Comparison of ENCODE assay signal across 10 cellular contexts in the genomic region with DNA sequence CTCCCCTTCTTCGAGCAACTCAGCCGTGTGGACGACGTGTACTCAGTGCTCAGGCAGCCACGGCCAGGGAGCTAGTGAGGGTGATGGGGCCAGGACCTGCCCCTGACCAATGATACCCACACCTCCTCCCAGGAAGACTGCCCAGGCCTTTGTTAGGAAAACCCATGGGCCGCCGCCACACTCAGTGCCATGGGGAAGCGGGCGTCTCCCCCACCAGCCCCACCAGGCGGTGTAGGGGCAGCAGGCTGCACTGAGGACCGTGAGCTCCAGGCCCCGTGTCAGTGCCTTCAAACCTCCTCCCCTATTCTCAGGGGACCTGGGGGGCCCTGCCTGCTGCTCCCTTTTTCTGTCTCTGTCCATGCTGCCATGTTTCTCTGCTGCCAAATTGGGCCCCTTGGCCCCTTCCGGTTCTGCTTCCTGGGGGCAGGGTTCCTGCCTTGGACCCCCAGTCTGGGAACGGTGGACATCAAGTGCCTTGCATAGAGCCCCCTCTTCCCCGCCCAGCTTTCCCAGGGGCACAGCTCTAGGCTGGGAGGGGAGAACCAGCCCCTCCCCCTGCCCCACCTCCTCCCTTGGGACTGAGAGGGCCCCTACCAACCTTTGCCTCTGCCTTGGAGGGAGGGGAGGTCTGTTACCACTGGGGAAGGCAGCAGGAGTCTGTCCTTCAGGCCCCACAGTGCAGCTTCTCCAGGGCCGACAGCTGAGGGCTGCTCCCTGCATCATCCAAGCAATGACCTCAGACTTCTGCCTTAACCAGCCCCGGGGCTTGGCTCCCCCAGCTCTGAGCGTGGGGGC. TPM values are rescaled to one million over a fixed set of nuclear protein-coding genes. Genes with fewer than 3 reads are reported as not detected.
DNase-seq lines count a peak whose midpoint lies in the region; ATAC-seq, FAIRE-seq and TF ChIP-seq lines count a peak whose summit lies in the region.
"Had no signal": no experiment of that assay in that cellular context is flagged by ENCODE, and none has a peak within 500 bp of the region (broad histone marks: within the 10 kb centered on the region; RNA-seq: fewer than 3 reads in every experiment).

No MANE protein-coding gene starts in this region.

- CTCF ChIA-PET in A549 (lab: Yijun Ruan, JAX) = interaction anchor here (0.8 to 3.2 kb wide), 8 partner anchors 9 to 443 kb away, joined by 3 to 24 read pairs (median 3); no protein-coding TSS in a partner anchor

- DNase-seq in A549 (ENCODE audit: low read depth in 1 of 2, low spot score in 1 of 2) (no peak), nephron progenitor cell (no peak), DMS53 treated with DMSO at 0.1 percent for 48 hours (lab: John Stamatoyannopoulos, UW; ENCODE audit: unreplicated experiment) (no peak), dedifferentiated amniotic fluid mesenchymal stem cell (ENCODE audit: extremely low spot score) (no peak), MV-4-11 (lab: John Stamatoyannopoulos, UW) (no peak), SHP77 treated with DMSO at 0.1 percent for 48 hours (lab: John Stamatoyannopoulos, UW) (no peak)
- DNase-seq in effector memory CD8-positive, alpha-beta T cell = no peak
- DNase-seq: activated T-cell treated with anti-CD3 and anti-CD28 coated beads, Interleukin-2, amount 50 U/mL, for 24 hours; NCI-H1930 had no signal

- no peaks in the 10 kb centered on the region for H3K9me3 ChIP-seq in A549

- peak overlapping the region in 1 of 2 donors; percentile 99 for H3K27ac Mint-ChIP-seq in effector memory CD8-positive, alpha-beta T cell
- H3K27ac Mint-ChIP-seq in nephron progenitor cell = no peak overlapping the region

- no peaks in the 10 kb centered on the region for H3K36me3 ChIP-seq in KMS-11 (ENCODE audit: insufficient read depth)

- H3K4me2 ChIP-seq in A549 (peak overlapping the region; percentile 77; the same call in 1 of the 3 replicates), KMS-11 (0 out of 2 replicates have a peak overlapping the region, but pooled peaks have one; percentile 51)

- peaks cover 17% of the 10 kb centered on the region; the same call in 1 of the 2 replicates for H3K79me2 ChIP-seq in KMS-11 (ENCODE audit: insufficient read depth, low read depth)

- TF ChIP-seq RAD21 in A549 (conservative IDR thresholded peaks at IDR 0.05 in 1 of 2, IDR thresholded peaks at IDR 0.05 in 1 of 2) = no peak

- peaks cover 32% of the 10 kb centered on the region for H3K4me1 ChIP-seq in A549
- H3K4me1 ChIP-seq in KMS-11 (ENCODE audit: low read depth, poor library complexity, severe bottlenecking) = peaks cover 33% of the 10 kb centered on the region

- H3K27me3 ChIP-seq in KMS-11 (ENCODE audit: insufficient read depth, low read depth) = no peaks in the 10 kb centered on the region

- H3K4me3 ChIP-seq in A549 (no peak overlapping the region), KMS-11 (IDR thresholded peaks at IDR 0.05; ENCODE audit: insufficient read depth, low read depth, low read length) (no peak overlapping the region)

- no peaks in the 10 kb centered on the region for H3K27me3 Mint-ChIP-seq in effector memory CD8-positive, alpha-beta T cell
- peaks cover 2% of the 10 kb centered on the region for H3K27me3 Mint-ChIP-seq in nephron progenitor cell (ENCODE audit: low read depth, poor library complexity)

- no peak for TF ChIP-seq POLR2A in A549 (IDR thresholded peaks at IDR 0.05; ENCODE audit: low read length)

- FAIRE-seq in A549 (lab: Jason Lieb, UNC) = no peak

- H3K4me3 Mint-ChIP-seq in effector memory CD8-positive, alpha-beta T cell = peak overlapping the region; percentile 88 to 89
- peak overlapping the region; percentile 32 for H3K4me3 Mint-ChIP-seq in nephron progenitor cell

- POLR2A ChIA-PET in A549 (lab: Yijun Ruan, JAX) = interaction anchor here (1.2 kb wide), 1 partner anchor 9 kb away, joined by 3 read pairs; no protein-coding TSS in a partner anchor

- H3K4me1 Mint-ChIP-seq in effector memory CD8-positive, alpha-beta T cell (ENCODE audit: low read depth in 2 of 2) = peaks cover 47 to 59% of the 10 kb centered on the region in 2 donors
- peaks cover 33% of the 10 kb centered on the region for H3K4me1 Mint-ChIP-seq in nephron progenitor cell

- H3K9me3 Mint-ChIP-seq in effector memory CD8-positive, alpha-beta T cell = no peaks in the 10 kb centered on the region
- no peaks in the 10 kb centered on the region for H3K9me3 Mint-ChIP-seq in nephron progenitor cell
- H3K9me3 Mint-ChIP-seq: activated T-cell treated with anti-CD3 and anti-CD28 coated beads, Interleukin-2, amount 50 U/mL, for 24 hours had no signal

- no peak overlapping the region for H2AFZ ChIP-seq in KMS-11 (ENCODE audit: low read depth)

- no peak for TF ChIP-seq EP300 in A549 (IDR thresholded peaks at IDR 0.05)

- no peaks in the 10 kb centered on the region for H4K20me1 ChIP-seq in KMS-11 (ENCODE audit: insufficient read depth)

- H3K36me3 Mint-ChIP-seq in effector memory CD8-positive, alpha-beta T cell (ENCODE audit: insufficient read depth) = peaks cover 66% of the 10 kb centered on the region
- H3K36me3 Mint-ChIP-seq in nephron progenitor cell (ENCODE audit: low read depth) = peaks cover 17% of the 10 kb centered on the region

- TF ChIP-seq CTCF in A549 (IDR thresholded peaks at IDR 0.05) (no peak), KMS-11 (conservative IDR thresholded peaks at IDR 0.05; ENCODE audit: low read depth, low read length) (no peak), nephron progenitor cell (IDR thresholded peaks at IDR 0.05) (no peak)

- ATAC-seq in A549 = no peak
- no peak for ATAC-seq in effector memory CD8-positive, alpha-beta T cell (replicated peaks)

- H3K27ac ChIP-seq in A549 (peak overlapping the region in 1 of 2 experiments; percentile 90; a peak in 3 of 6 replicates), KMS-11 (no peak overlapping the region)

- 93% methylated on average over 12 of the region's 18 CpGs for WGBS in A549 (ENCODE audit: missing lambda C conversion rate)

- H3K9ac ChIP-seq in KMS-11 = no peak overlapping the region

TF ChIP-seq in A549, 52 proteins besides CTCF, POLR2A, EP300 and RAD21:
- TF ChIP-seq TFCP2L1 (CRISPR knock-in tag; IDR thresholded peaks at IDR 0.05) (no peak), EHMT2 (IDR thresholded peaks at IDR 0.05; ENCODE audit: low read depth) (no peak), HOXA7 (CRISPR knock-in tag; IDR thresholded peaks at IDR 0.05) (no peak)
- TF ChIP-seq, protein P1, sequence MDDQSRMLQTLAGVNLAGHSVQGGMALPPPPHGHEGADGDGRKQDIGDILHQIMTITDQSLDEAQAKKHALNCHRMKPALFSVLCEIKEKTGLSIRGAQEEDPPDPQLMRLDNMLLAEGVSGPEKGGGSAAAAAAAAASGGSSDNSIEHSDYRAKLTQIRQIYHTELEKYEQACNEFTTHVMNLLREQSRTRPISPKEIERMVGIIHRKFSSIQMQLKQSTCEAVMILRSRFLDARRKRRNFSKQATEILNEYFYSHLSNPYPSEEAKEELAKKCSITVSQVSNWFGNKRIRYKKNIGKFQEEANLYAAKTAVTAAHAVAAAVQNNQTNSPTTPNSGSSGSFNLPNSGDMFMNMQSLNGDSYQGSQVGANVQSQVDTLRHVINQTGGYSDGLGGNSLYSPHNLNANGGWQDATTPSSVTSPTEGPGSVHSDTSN (IDR thresholded peaks at IDR 0.05) = no peak
- TF ChIP-seq, protein P2, sequence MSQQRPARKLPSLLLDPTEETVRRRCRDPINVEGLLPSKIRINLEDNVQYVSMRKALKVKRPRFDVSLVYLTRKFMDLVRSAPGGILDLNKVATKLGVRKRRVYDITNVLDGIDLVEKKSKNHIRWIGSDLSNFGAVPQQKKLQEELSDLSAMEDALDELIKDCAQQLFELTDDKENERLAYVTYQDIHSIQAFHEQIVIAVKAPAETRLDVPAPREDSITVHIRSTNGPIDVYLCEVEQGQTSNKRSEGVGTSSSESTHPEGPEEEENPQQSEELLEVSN (IDR thresholded peaks at IDR 0.05; ENCODE audit: borderline replicate concordance, low read depth) = no peak

RNA-seq across cellular contexts. Expression of a gene that starts 4.9 kb away (rescaled TPM):
- polyA plus RNA-seq in A549 (2011; rRNA removed) (50.3 and 64.3 TPM in 2 replicates), A549 (2017; fragmentation: RNase III; extraction: RNeasy Plus Mini Kit Qiagen cat#74134 plus additional on column Dnase treatment) (34.6 to 42.8 TPM (median 39.5 TPM) in 3 replicates)
- polyA plus RNA-seq in A549 (2012; cell fraction: cytosol; rRNA removed) = 80.1 and 110 TPM in 2 replicates
- polyA plus RNA-seq in A549 (2012; cell fraction: nucleus; rRNA removed) = 128 and 139 TPM in 2 replicates
- polyA minus RNA-seq in A549 (2011; rRNA and poly(A)+ RNA removed) = 110 and 115 TPM in 2 replicates

RNA-seq across cellular contexts. Expression of a gene that starts 14.4 kb away (rescaled TPM):
- 2.3 and 3.7 TPM in 2 replicates for polyA plus RNA-seq in A549 (2011; rRNA removed)
- polyA plus RNA-seq in A549 (2012; cell fraction: cytosol; rRNA removed) = 0.67 and 0.89 TPM in 2 replicates
- polyA plus RNA-seq in A549 (2012; cell fraction: nucleus; rRNA removed) = 1.2 and 1.9 TPM in 2 replicates
- 1.2 to 1.9 TPM (median 1.9 TPM) in 3 replicates for polyA plus RNA-seq in A549 (2017; fragmentation: RNase III; extraction: RNeasy Plus Mini Kit Qiagen cat#74134 plus additional on column Dnase treatment)
- 4.9 and 6.1 TPM in 2 replicates for polyA minus RNA-seq in A549 (2011; rRNA and poly(A)+ RNA removed)

RNA-seq across cellular contexts. Expression of a gene that starts 22.5 kb away (rescaled TPM):
- polyA plus RNA-seq in A549 (2011; rRNA removed) = 0.36 and 0.52 TPM in 2 replicates
- 0.21 and 0.22 TPM in 2 replicates for polyA plus RNA-seq in A549 (2012; cell fraction: cytosol; rRNA removed)
- 0.55 and 2.4 TPM in 2 replicates for polyA plus RNA-seq in A549 (2012; cell fraction: nucleus; rRNA removed)
- polyA plus RNA-seq in A549 (2017; fragmentation: RNase III; extraction: RNeasy Plus Mini Kit Qiagen cat#74134 plus additional on column Dnase treatment) = 0.11 to 0.18 TPM (median 0.14 TPM) in 3 replicates
- 1.2 and 1.5 TPM in 2 replicates for polyA minus RNA-seq in A549 (2011; rRNA and poly(A)+ RNA removed)

RNA-seq across cellular contexts. Expression of a gene that starts 47.9 kb away (rescaled TPM):
- polyA plus RNA-seq in A549 (2011; rRNA removed) (0.17 and 0.41 TPM in 2 replicates), A549 (2017; fragmentation: RNase III; extraction: RNeasy Plus Mini Kit Qiagen cat#74134 plus additional on column Dnase treatment) (0.09 to 0.15 TPM in 2 of 3 replicates, not detected in the other)
- 0.14 and 0.20 TPM in 2 replicates for polyA plus RNA-seq in A549 (2012; cell fraction: cytosol; rRNA removed)
- 0.33 and 0.34 TPM in 2 replicates for polyA plus RNA-seq in A549 (2012; cell fraction: nucleus; rRNA removed)
- polyA minus RNA-seq in A549 (2011; rRNA and poly(A)+ RNA removed) = 1.9 and 2.0 TPM in 2 replicates
